ENCODE assay signal across 8 cellular contexts in genomic region chr7:64098-64521, GRCh38.
A peak's percentile ranks its signal among the peaks of the same experiment; 100 is the strongest.
DNase-seq lines count a peak whose midpoint lies in the region; ATAC-seq, FAIRE-seq and TF ChIP-seq lines count a peak whose summit lies in the region.

No MANE protein-coding gene starts in this region.

- no peak overlapping the region for H2AFZ ChIP-seq in GM12878 (ENCODE audit: control insufficient read depth, low read depth, low read length)

- POLR2A ChIA-PET in GM12878 (lab: Charles Lee): no interaction called here

- in situ Hi-C loops in GM12878 (cut with MboI): no loop called here

- H3K4me3 ChIP-seq in GM12878: no peak overlapping the region

- TF ChIP-seq CTCF in GM12878 (IDR thresholded peaks at IDR 0.05 in 2 of 3, conservative IDR thresholded peaks at IDR 0.05 in 1 of 3; ENCODE audit: control insufficient read depth in 2 of 3, extremely low read depth in 1 of 3, insufficient read depth in 1 of 3, low read depth in 3 of 3, low read length in 3 of 3): no peak; a peak in 2 of 6 replicates

- peak; percentile 33 for TF ChIP-seq RAD21 in GM12878 (IDR thresholded peaks at IDR 0.05; ENCODE audit: insufficient read depth, low read depth, low read length)

- TF ChIP-seq EP300 in GM12878 (IDR thresholded peaks at IDR 0.05; ENCODE audit: borderline replicate concordance in 1 of 2, control insufficient read depth in 1 of 2, low read depth in 2 of 2, low read length in 2 of 2): no peak

- ATAC-seq in GM12878 (no peak), HG03432 (IDR thresholded peaks at IDR 0.05; ENCODE audit: unreplicated experiment) (no peak), HG02571 (IDR thresholded peaks at IDR 0.05; ENCODE audit: unreplicated experiment) (no peak)

- no peak overlapping the region for H3K4me2 ChIP-seq in GM12878 (ENCODE audit: control insufficient read depth, insufficient read depth)

- CTCF ChIA-PET in GM12878 (lab: Yijun Ruan, JAX): no interaction called here

- SMC1A ChIA-PET in GM12878 (lab: Charles Lee; ENCODE audit: uncharacterized antibody, unreplicated experiment): no interaction called here

- WGBS in GM12878 (ENCODE audit: insufficient coverage, insufficient replicate concordance, low lambda C conversion rate, missing lambda C conversion rate): 35% methylated on average over 4 of the region's 4 CpGs

- no peak for TF ChIP-seq POLR2A in GM12878 (IDR thresholded peaks at IDR 0.05; ENCODE audit: low read depth, low read length)

- H3K79me2 ChIP-seq in GM12878 (ENCODE audit: control insufficient read depth, insufficient read depth, low read length): no peaks in the 10 kb centered on the region

- H3K9ac ChIP-seq in GM12878 (ENCODE audit: control insufficient read depth, insufficient read depth, low read length): no peak overlapping the region

- no peak for FAIRE-seq in GM12878 (lab: Jason Lieb, UNC)

- RAD21 ChIA-PET in GM12878 (lab: Charles Lee; ENCODE audit: unreplicated experiment): no interaction called here

- H3K4me1 ChIP-seq in GM12878 (ENCODE audit: control insufficient read depth, insufficient read depth, low read length): no peaks in the 10 kb centered on the region

- no peaks in the 10 kb centered on the region for H3K27me3 ChIP-seq in GM12878 (replicated peaks in 1 of 2; ENCODE audit: control insufficient read depth in 2 of 2, insufficient read depth in 2 of 2, low read length in 1 of 2)

- no peak overlapping the region for H3K27ac ChIP-seq in GM12878 (ENCODE audit: control insufficient read depth, insufficient read depth)

- no peaks in the 10 kb centered on the region for H3K36me3 ChIP-seq in GM12878 (ENCODE audit: control insufficient read depth in 2 of 2, insufficient read depth in 2 of 2, low read length in 1 of 2)

- H3K9me3 ChIP-seq in GM12878 (replicated peaks; ENCODE audit: control insufficient read depth, insufficient read depth, low read length): no peaks in the 10 kb centered on the region

- H4K20me1 ChIP-seq in GM12878 (ENCODE audit: control insufficient read depth, insufficient read depth): no peaks in the 10 kb centered on the region

- BruUV-seq in GM12878 (replicated peaks; lab: Mats Ljungman, UMichigan): no TSS peak

- peak; percentile 9 for DNase-seq in activated CD4-positive, CD25-positive, alpha-beta regulatory T cell treated with anti-CD3 and anti-CD28 coated beads, Interleukin-2, amount 50 U/mL, for 72 hours
- no peak for DNase-seq in activated CD4-positive, CD25-positive, alpha-beta regulatory T cell (lab: John Stamatoyannopoulos, UW)
- DNase-seq in NCI-H2196 (lab: John Stamatoyannopoulos, UW; ENCODE audit: unreplicated experiment) (peak; percentile 9), GM12878 (ENCODE audit: low read depth, low spot score) (no peak), iPS-NIHi7 (ENCODE audit: extremely low spot score) (peak; percentile 71), stromal cell of bone marrow (ENCODE audit: low read depth) (peak; percentile 60)

- intact Hi-C loops in GM12878 (cut with micrococcal nuclease; ENCODE audit: unreplicated experiment): no loop called here

TF ChIP-seq in GM12878, 131 proteins besides CTCF, POLR2A, EP300 and RAD21:
- TF ChIP-seq RUNX3 (IDR thresholded peaks at IDR 0.05; ENCODE audit: low read length) (no peak), POLR2AphosphoS5 (IDR thresholded peaks at IDR 0.05; ENCODE audit: low read length) (no peak), SRF (IDR thresholded peaks at IDR 0.05; ENCODE audit: low read depth in 2 of 2, low read length in 2 of 2) (no peak), IKZF2 (IDR thresholded peaks at IDR 0.05) (no peak), LARP7 (IDR thresholded peaks at IDR 0.05) (no peak), NR2F1 (conservative IDR thresholded peaks at IDR 0.05) (no peak)
- TF ChIP-seq, protein P1, sequence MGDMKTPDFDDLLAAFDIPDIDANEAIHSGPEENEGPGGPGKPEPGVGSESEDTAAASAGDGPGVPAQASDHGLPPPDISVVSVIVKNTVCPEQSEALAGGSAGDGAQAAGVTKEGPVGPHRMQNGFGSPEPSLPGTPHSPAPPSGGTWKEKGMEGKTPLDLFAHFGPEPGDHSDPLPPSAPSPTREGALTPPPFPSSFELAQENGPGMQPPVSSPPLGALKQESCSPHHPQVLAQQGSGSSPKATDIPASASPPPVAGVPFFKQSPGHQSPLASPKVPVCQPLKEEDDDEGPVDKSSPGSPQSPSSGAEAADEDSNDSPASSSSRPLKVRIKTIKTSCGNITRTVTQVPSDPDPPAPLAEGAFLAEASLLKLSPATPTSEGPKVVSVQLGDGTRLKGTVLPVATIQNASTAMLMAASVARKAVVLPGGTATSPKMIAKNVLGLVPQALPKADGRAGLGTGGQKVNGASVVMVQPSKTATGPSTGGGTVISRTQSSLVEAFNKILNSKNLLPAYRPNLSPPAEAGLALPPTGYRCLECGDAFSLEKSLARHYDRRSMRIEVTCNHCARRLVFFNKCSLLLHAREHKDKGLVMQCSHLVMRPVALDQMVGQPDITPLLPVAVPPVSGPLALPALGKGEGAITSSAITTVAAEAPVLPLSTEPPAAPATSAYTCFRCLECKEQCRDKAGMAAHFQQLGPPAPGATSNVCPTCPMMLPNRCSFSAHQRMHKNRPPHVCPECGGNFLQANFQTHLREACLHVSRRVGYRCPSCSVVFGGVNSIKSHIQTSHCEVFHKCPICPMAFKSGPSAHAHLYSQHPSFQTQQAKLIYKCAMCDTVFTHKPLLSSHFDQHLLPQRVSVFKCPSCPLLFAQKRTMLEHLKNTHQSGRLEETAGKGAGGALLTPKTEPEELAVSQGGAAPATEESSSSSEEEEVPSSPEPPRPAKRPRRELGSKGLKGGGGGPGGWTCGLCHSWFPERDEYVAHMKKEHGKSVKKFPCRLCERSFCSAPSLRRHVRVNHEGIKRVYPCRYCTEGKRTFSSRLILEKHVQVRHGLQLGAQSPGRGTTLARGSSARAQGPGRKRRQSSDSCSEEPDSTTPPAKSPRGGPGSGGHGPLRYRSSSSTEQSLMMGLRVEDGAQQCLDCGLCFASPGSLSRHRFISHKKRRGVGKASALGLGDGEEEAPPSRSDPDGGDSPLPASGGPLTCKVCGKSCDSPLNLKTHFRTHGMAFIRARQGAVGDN (IDR thresholded peaks at IDR 0.05): no peak

Comparison
In these comparisons a context has a peak if more than half of its experiments do, and no peak if none do; other contexts are left out.
1. DNase-seq: peak in activated CD4-positive, CD25-positive, alpha-beta regulatory T cell treated with anti-CD3 and anti-CD28 coated beads, Interleukin-2, amount 50 U/mL, for 72 hours (single experiment), NCI-H2196 (single experiment), iPS-NIHi7 (single experiment) and stromal cell of bone marrow (single experiment); none in activated CD4-positive, CD25-positive, alpha-beta regulatory T cell (0 of 4) and GM12878 (single experiment).